Comparison of ENCODE assay signal across 17 cellular contexts in the genomic region with DNA sequence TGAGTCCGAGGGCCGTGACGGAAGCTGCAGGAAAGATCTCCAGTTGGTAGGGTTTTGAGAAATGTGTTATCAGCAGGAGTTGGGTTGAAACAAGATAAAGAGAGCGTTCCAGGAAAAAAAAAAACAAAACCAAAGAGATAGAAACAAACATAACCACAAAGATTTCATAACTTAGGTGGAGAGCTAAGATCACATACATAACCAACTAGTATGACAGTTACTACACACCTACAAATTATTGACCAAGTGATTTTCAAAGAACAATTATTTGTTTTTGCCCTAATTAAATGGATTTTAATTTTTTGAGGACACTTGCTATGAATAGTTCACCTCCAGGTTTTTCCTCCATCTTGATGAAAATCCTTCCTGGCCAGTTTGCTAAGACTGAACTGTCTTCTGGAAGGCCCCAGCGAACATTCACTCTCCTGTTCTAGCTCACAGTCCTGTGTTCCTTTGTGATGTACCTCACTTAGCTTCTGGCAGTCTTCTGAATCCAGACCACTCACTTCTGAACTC.
DNase-seq lines count a peak whose midpoint lies in the region; ATAC-seq and TF ChIP-seq lines count a peak whose summit lies in the region.
"Had no signal": no experiment of that assay in that cellular context is flagged by ENCODE, and none has a peak within 500 bp of the region (broad histone marks: within the 10 kb centered on the region; RNA-seq: fewer than 3 reads in every experiment).

No MANE protein-coding gene starts in this region.

- peak overlapping the region; percentile 7 to 81 (median 27) for H3K4me3 Mint-ChIP-seq in CD4-positive, CD25-positive, alpha-beta regulatory T cell
- H3K4me3 Mint-ChIP-seq in activated T-helper 1 cell treated with anti-CD3 and anti-CD28 coated beads, Interleukin-12 subunit alpha, Interleukin-12 subunit beta, Interleukin-2, Interleukin-4 antibody, amounts not matched to agents 30 ng/mL and 10 ng/mL and 1 ng/mL, durations not matched to agents 14 hours and 24 hours and 36 hours = peak overlapping the region; percentile 45
- no peak overlapping the region for H3K4me3 Mint-ChIP-seq in endothelial cell (ENCODE audit: unreplicated experiment)

- POLR2A ChIA-PET in RWPE1 (lab: Yijun Ruan, JAX; ENCODE audit: low non-redundant PET) = no interaction called here

- intact Hi-C loops in activated T-helper 1 cell treated with anti-CD3 and anti-CD28 coated beads, Interleukin-12 subunit alpha, Interleukin-12 subunit beta, Interleukin-2, Interleukin-4 antibody, amounts not matched to agents 30 ng/mL and 10 ng/mL and 1 ng/mL, durations not matched to agents 14 hours and 24 hours and 36 hours (cut with micrococcal nuclease) = loop anchor here (2.0 kb wide), 1 partner anchor 16 kb away; no protein-coding TSS in a partner anchor

- H3K4me1 Mint-ChIP-seq in CD4-positive, CD25-positive, alpha-beta regulatory T cell = peaks cover 24 to 56% (median 41%) of the 10 kb centered on the region in 4 donors
- H3K4me1 Mint-ChIP-seq in activated T-helper 1 cell treated with anti-CD3 and anti-CD28 coated beads, Interleukin-12 subunit alpha, Interleukin-12 subunit beta, Interleukin-2, Interleukin-4 antibody, amounts not matched to agents 30 ng/mL and 10 ng/mL and 1 ng/mL, durations not matched to agents 14 hours and 24 hours and 36 hours (ENCODE audit: low read depth) = peaks cover 61% of the 10 kb centered on the region
- H3K4me1 Mint-ChIP-seq in endothelial cell (ENCODE audit: unreplicated experiment) = peaks cover 23% of the 10 kb centered on the region

- peak in 2 of 3 donors; percentile 22 to 52 for DNase-seq in CD4-positive, CD25-positive, alpha-beta regulatory T cell
- peak; percentile 44 for DNase-seq in ELF-1 (ENCODE audit: low read depth, low spot score)
- DNase-seq in activated T-helper 1 cell treated with anti-CD3 and anti-CD28 coated beads, Interleukin-12 subunit alpha, Interleukin-12 subunit beta, Interleukin-2, Interleukin-4 antibody, amounts not matched to agents 30 ng/mL and 10 ng/mL and 1 ng/mL, durations not matched to agents 14 hours and 24 hours and 36 hours (ENCODE audit: low spot score) = no peak
- no peak for DNase-seq in endothelial cell (ENCODE audit: low spot score)
- DNase-seq in COR-L47 (lab: John Stamatoyannopoulos, UW) = no peak
- DNase-seq in foreskin melanocyte = no peak
- DNase-seq in RWPE1 (ENCODE audit: low spot score) = no peak
- DNase-seq: Calu3; left ventricle myocardium superior; NCI-H1436 treated with DMSO at 0.1 percent for 48 hours; NCI-H345; pancreas; stimulated activated CD4-positive, alpha-beta T cell treated with anti-CD3 and anti-CD28 coated beads, Interleukin-2, amount 100 ng/mL, for 48 hours had no signal

- peaks cover 20% of the 10 kb centered on the region for H3K4me1 ChIP-seq in CD4-positive, CD25-positive, alpha-beta regulatory T cell (ENCODE audit: control insufficient read depth, insufficient read depth, low read length, poor library complexity, severe bottlenecking)
- H3K4me1 ChIP-seq: gastroesophageal sphincter, pancreas, suprapubic skin had no signal

- peak overlapping the region; percentile 9 for H3K4me3 ChIP-seq in CD4-positive, CD25-positive, alpha-beta regulatory T cell (ENCODE audit: low read depth, low read length)
- H3K4me3 ChIP-seq: coronary artery, gastroesophageal sphincter, pancreas, suprapubic skin had no signal

- CTCF ChIA-PET in RWPE1 (lab: Yijun Ruan, JAX) = interaction anchor here (1.0 to 1.7 kb wide), 3 partner anchors 17 to 136 kb away, joined by 3 to 8 read pairs (median 6); no protein-coding TSS in a partner anchor

- H3K36me3 ChIP-seq in CD4-positive, CD25-positive, alpha-beta regulatory T cell (ENCODE audit: control insufficient read depth, insufficient read depth, low read length) = peaks cover 10% of the 10 kb centered on the region

- peak overlapping the region; percentile 71 for H3K27ac ChIP-seq in CD4-positive, CD25-positive, alpha-beta regulatory T cell (ENCODE audit: insufficient read depth, low read length, poor library complexity, severe bottlenecking)
- H3K27ac ChIP-seq in RWPE1 = no peak overlapping the region
- H3K27ac ChIP-seq: coronary artery, gastroesophageal sphincter, pancreas, suprapubic skin had no signal

- H3K27ac Mint-ChIP-seq in CD4-positive, CD25-positive, alpha-beta regulatory T cell = peak overlapping the region; percentile 2 to 97 (median 95)
- peak overlapping the region; percentile 54 for H3K27ac Mint-ChIP-seq in activated T-helper 1 cell treated with anti-CD3 and anti-CD28 coated beads, Interleukin-12 subunit alpha, Interleukin-12 subunit beta, Interleukin-2, Interleukin-4 antibody, amounts not matched to agents 30 ng/mL and 10 ng/mL and 1 ng/mL, durations not matched to agents 14 hours and 24 hours and 36 hours
- peak overlapping the region; percentile 20 for H3K27ac Mint-ChIP-seq in endothelial cell (ENCODE audit: unreplicated experiment)

- no peaks in the 10 kb centered on the region for H3K9me3 Mint-ChIP-seq in CD4-positive, CD25-positive, alpha-beta regulatory T cell
- peaks cover 4% of the 10 kb centered on the region for H3K9me3 Mint-ChIP-seq in activated T-helper 1 cell treated with anti-CD3 and anti-CD28 coated beads, Interleukin-12 subunit alpha, Interleukin-12 subunit beta, Interleukin-2, Interleukin-4 antibody, amounts not matched to agents 30 ng/mL and 10 ng/mL and 1 ng/mL, durations not matched to agents 14 hours and 24 hours and 36 hours
- no peaks in the 10 kb centered on the region for H3K9me3 Mint-ChIP-seq in endothelial cell (ENCODE audit: unreplicated experiment)

- H3K9me3 ChIP-seq in CD4-positive, CD25-positive, alpha-beta regulatory T cell (ENCODE audit: control insufficient read depth in 2 of 2, low read length in 2 of 2) = no peaks in the 10 kb centered on the region
- H3K9me3 ChIP-seq: gastroesophageal sphincter, pancreas, suprapubic skin had no signal

- no peak for ATAC-seq in CD4-positive, CD25-positive, alpha-beta regulatory T cell (ENCODE audit: low read depth in 2 of 2)
- no peak for ATAC-seq in HG03159 (IDR thresholded peaks at IDR 0.05; ENCODE audit: unreplicated experiment)
- ATAC-seq: gastroesophageal sphincter, left ventricle myocardium superior, pancreas had no signal

- H3K27me3 ChIP-seq in CD4-positive, CD25-positive, alpha-beta regulatory T cell (ENCODE audit: control insufficient read depth, insufficient read depth, low read length) = no peaks in the 10 kb centered on the region
- H3K27me3 ChIP-seq: gastroesophageal sphincter, pancreas, suprapubic skin had no signal

- H3K36me3 Mint-ChIP-seq in CD4-positive, CD25-positive, alpha-beta regulatory T cell = peaks cover 37% of the 10 kb centered on the region
- peaks cover 52% of the 10 kb centered on the region for H3K36me3 Mint-ChIP-seq in activated T-helper 1 cell treated with anti-CD3 and anti-CD28 coated beads, Interleukin-12 subunit alpha, Interleukin-12 subunit beta, Interleukin-2, Interleukin-4 antibody, amounts not matched to agents 30 ng/mL and 10 ng/mL and 1 ng/mL, durations not matched to agents 14 hours and 24 hours and 36 hours (ENCODE audit: low read depth)
- peaks cover 37% of the 10 kb centered on the region for H3K36me3 Mint-ChIP-seq in endothelial cell (ENCODE audit: low read depth, unreplicated experiment)

- TF ChIP-seq CTCF in endothelial cell (IDR thresholded peaks at IDR 0.05; ENCODE audit: unreplicated experiment) = no peak
- TF ChIP-seq CTCF in RWPE1 (conservative IDR thresholded peaks at IDR 0.05; ENCODE audit: low read depth) = no peak

- no peaks in the 10 kb centered on the region for H3K27me3 Mint-ChIP-seq in CD4-positive, CD25-positive, alpha-beta regulatory T cell
- H3K27me3 Mint-ChIP-seq in activated T-helper 1 cell treated with anti-CD3 and anti-CD28 coated beads, Interleukin-12 subunit alpha, Interleukin-12 subunit beta, Interleukin-2, Interleukin-4 antibody, amounts not matched to agents 30 ng/mL and 10 ng/mL and 1 ng/mL, durations not matched to agents 14 hours and 24 hours and 36 hours (ENCODE audit: insufficient read depth) = no peaks in the 10 kb centered on the region
- H3K27me3 Mint-ChIP-seq in endothelial cell (ENCODE audit: unreplicated experiment) = peaks cover 13% of the 10 kb centered on the region

Comparison
In these comparisons a context has a peak if more than half of its experiments do, and no peak if none do; other contexts are left out.
1. DNase-seq: peak in CD4-positive, CD25-positive, alpha-beta regulatory T cell (2 of 3) and ELF-1 (single experiment); none in activated T-helper 1 cell treated with anti-CD3 and anti-CD28 coated beads, Interleukin-12 subunit alpha, Interleukin-12 subunit beta, Interleukin-2, Interleukin-4 antibody, amounts not matched to agents 30 ng/mL and 10 ng/mL and 1 ng/mL, durations not matched to agents 14 hours and 24 hours and 36 hours (single experiment), endothelial cell (single experiment), COR-L47 (single experiment), foreskin melanocyte (single experiment) and RWPE1 (single experiment).
2. H3K27ac Mint-ChIP-seq: peak in every context shown above with its lines; median percentile 95 in CD4-positive, CD25-positive, alpha-beta regulatory T cell; 54 in activated T-helper 1 cell treated with anti-CD3 and anti-CD28 coated beads, Interleukin-12 subunit alpha, Interleukin-12 subunit beta, Interleukin-2, Interleukin-4 antibody, amounts not matched to agents 30 ng/mL and 10 ng/mL and 1 ng/mL, durations not matched to agents 14 hours and 24 hours and 36 hours; 20 in endothelial cell.